15 cellular contexts compared by ENCODE assay signal in the genomic region with DNA sequence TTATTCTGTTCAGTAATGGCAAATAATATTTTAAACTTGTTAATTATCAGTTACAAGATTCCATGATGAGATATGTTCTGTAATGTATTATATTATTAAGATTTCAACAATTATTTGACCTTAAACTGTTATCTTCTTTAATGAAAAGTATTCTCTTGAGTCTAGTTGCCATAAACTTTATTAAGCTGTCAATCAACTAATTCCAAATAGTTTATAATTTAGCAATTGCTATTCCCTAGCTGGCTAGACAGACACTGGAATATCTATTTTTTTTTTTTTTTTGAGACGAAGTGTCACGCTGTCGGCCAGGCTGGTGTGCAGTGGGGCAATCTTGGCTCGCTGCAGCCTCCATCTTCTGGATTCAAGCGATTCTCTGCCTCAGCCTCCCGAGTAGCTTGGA.
"Had no signal": no experiment of that assay in that cellular context is flagged by ENCODE, and none has a peak within 500 bp of the region (broad histone marks: within the 10 kb centered on the region; RNA-seq: fewer than 3 reads in every experiment).

No MANE protein-coding gene starts in this region.

- H3K27me3 ChIP-seq: esophagus muscularis mucosa, gastroesophageal sphincter, hepatocyte, right lobe of liver, tibial artery had no signal

- H3K27ac ChIP-seq: epithelial cell of prostate, hepatocyte, right lobe of liver had no signal

- H3K36me3 ChIP-seq: esophagus muscularis mucosa, gastroesophageal sphincter, right lobe of liver, tibial artery had no signal

- H3K9me3 ChIP-seq: esophagus muscularis mucosa, gastroesophageal sphincter, psoas muscle, right lobe of liver, tibial artery had no signal

- H2AFZ ChIP-seq: hepatocyte had no signal

- DNase-seq: effector memory CD4-positive, alpha-beta T cell; kidney glomerular epithelial cell; mammary epithelial cell; naive thymus-derived CD4-positive, alpha-beta T cell; nephron progenitor cell; psoas muscle; retina; right lobe of liver; stimulated activated CD4-positive, alpha-beta T cell treated with anti-CD3 and anti-CD28 coated beads, Interleukin-4, amount 100 ng/mL, for 1 hour; stimulated activated CD8-positive, alpha-beta memory T cell treated with anti-CD3 and anti-CD28 coated beads, Interleukin-4, amount 100 ng/mL, for 48 hours; tibial artery had no signal

- H3K4me3 ChIP-seq: esophagus muscularis mucosa, gastroesophageal sphincter, hepatocyte, psoas muscle, right lobe of liver, tibial artery had no signal
